Comparison of ENCODE assay signal across 21 cellular contexts in genomic region chr3:22582291-22582690, GRCh38.
"Had no signal": no experiment of that assay in that cellular context is flagged by ENCODE, and none has a peak within 500 bp of the region (broad histone marks: within the 10 kb centered on the region; RNA-seq: fewer than 3 reads in every experiment).

No MANE protein-coding gene starts in this region.

- H3K27ac Mint-ChIP-seq: activated B cell treated with CpG ODN at 0.5 μM for 24 hours; activated CD4-positive, alpha-beta memory T cell treated with anti-CD3 and anti-CD28 coated beads, Interleukin-2, amount 10 ng/mL, durations not matched to agents 7 days and 5 days; activated CD8-positive, alpha-beta memory T cell treated with anti-CD3 and anti-CD28 coated beads, Interleukin-2, amount 10 ng/mL, durations not matched to agents 7 days and 5 days; activated naive CD8-positive, alpha-beta T cell treated with anti-CD3 and anti-CD28 coated beads for 36 hours; activated T-helper 17 cell treated with anti-CD3 and anti-CD28 coated beads, Interleukin-2, amount 50 U/mL, for 72 hours; mesothelial cell of epicardium; stimulated activated naive B cell treated with anti-CD40 and anti-IgM and Interleukin-4, amounts not matched to agents 10 μg/mL and 1 μg/mL and 100 μg/mL, for 72 hours had no signal

- H3K27me3 Mint-ChIP-seq: activated CD4-positive, alpha-beta memory T cell treated with anti-CD3 and anti-CD28 coated beads, Interleukin-2, amount 10 ng/mL, durations not matched to agents 7 days and 5 days; activated CD8-positive, alpha-beta memory T cell treated with anti-CD3 and anti-CD28 coated beads, Interleukin-2, amount 10 ng/mL, durations not matched to agents 7 days and 5 days; activated naive CD8-positive, alpha-beta T cell treated with anti-CD3 and anti-CD28 coated beads for 36 hours; activated T-helper 17 cell treated with anti-CD3 and anti-CD28 coated beads, Interleukin-2, amount 50 U/mL, for 72 hours had no signal

- ATAC-seq: activated CD8-positive, alpha-beta memory T cell treated with anti-CD3 and anti-CD28 coated beads, Interleukin-2, amount 10 ng/mL, durations not matched to agents 7 days and 5 days; activated T-helper 17 cell treated with anti-CD3 and anti-CD28 coated beads, Interleukin-2, amount 50 U/mL, for 72 hours; lower lobe of right lung; stimulated activated naive B cell treated with anti-CD40 and anti-IgM and Interleukin-4, amounts not matched to agents 10 μg/mL and 1 μg/mL and 100 μg/mL, for 72 hours had no signal

- H3K36me3 Mint-ChIP-seq: activated CD8-positive, alpha-beta memory T cell treated with anti-CD3 and anti-CD28 coated beads, Interleukin-2, amount 10 ng/mL, durations not matched to agents 7 days and 5 days; activated naive CD8-positive, alpha-beta T cell treated with anti-CD3 and anti-CD28 coated beads for 36 hours; mesothelial cell of epicardium; stimulated activated naive B cell treated with anti-CD40 and anti-IgM and Interleukin-4, amounts not matched to agents 10 μg/mL and 1 μg/mL and 100 μg/mL, for 72 hours had no signal

- H3K9me3 Mint-ChIP-seq: activated B cell treated with CpG ODN at 0.5 μM for 24 hours; activated naive CD8-positive, alpha-beta T cell treated with anti-CD3 and anti-CD28 coated beads for 36 hours; mesothelial cell of epicardium had no signal

- H3K4me3 Mint-ChIP-seq: activated B cell treated with CpG ODN at 0.5 μM for 24 hours; activated CD4-positive, alpha-beta memory T cell treated with anti-CD3 and anti-CD28 coated beads, Interleukin-2, amount 10 ng/mL, durations not matched to agents 7 days and 5 days; activated CD8-positive, alpha-beta memory T cell treated with anti-CD3 and anti-CD28 coated beads, Interleukin-2, amount 10 ng/mL, durations not matched to agents 7 days and 5 days; activated naive CD8-positive, alpha-beta T cell treated with anti-CD3 and anti-CD28 coated beads for 36 hours; activated T-helper 17 cell treated with anti-CD3 and anti-CD28 coated beads, Interleukin-2, amount 50 U/mL, for 72 hours; mesothelial cell of epicardium; nephron; stimulated activated naive B cell treated with anti-CD40 and anti-IgM and Interleukin-4, amounts not matched to agents 10 μg/mL and 1 μg/mL and 100 μg/mL, for 72 hours had no signal

- H3K4me1 Mint-ChIP-seq: activated B cell treated with CpG ODN at 0.5 μM for 24 hours; activated CD4-positive, alpha-beta memory T cell treated with anti-CD3 and anti-CD28 coated beads, Interleukin-2, amount 10 ng/mL, durations not matched to agents 7 days and 5 days; activated CD8-positive, alpha-beta memory T cell treated with anti-CD3 and anti-CD28 coated beads, Interleukin-2, amount 10 ng/mL, durations not matched to agents 7 days and 5 days; activated naive CD8-positive, alpha-beta T cell treated with anti-CD3 and anti-CD28 coated beads for 36 hours; activated T-helper 17 cell treated with anti-CD3 and anti-CD28 coated beads, Interleukin-2, amount 50 U/mL, for 72 hours; stimulated activated naive B cell treated with anti-CD40 and anti-IgM and Interleukin-4, amounts not matched to agents 10 μg/mL and 1 μg/mL and 100 μg/mL, for 72 hours had no signal

- DNase-seq: activated B cell treated with CpG ODN at 0.5 μM for 24 hours; activated CD4-positive, alpha-beta memory T cell treated with anti-CD3 and anti-CD28 coated beads, Interleukin-2, amount 10 ng/mL, durations not matched to agents 7 days and 5 days; activated CD4-positive, alpha-beta T cell treated with anti-CD3 and anti-CD28 coated beads for 48 hours; activated CD8-positive, alpha-beta memory T cell treated with anti-CD3 and anti-CD28 coated beads, Interleukin-2, amount 10 ng/mL, durations not matched to agents 7 days and 5 days; activated naive CD4-positive, alpha-beta T cell; activated naive CD8-positive, alpha-beta T cell treated with anti-CD3 and anti-CD28 coated beads for 36 hours; amniotic stem cell; dermis blood vessel endothelial cell; effector memory CD4-positive, alpha-beta T cell; esophagus squamous epithelium; lower lobe of right lung; nucleus accumbens; posterior cingulate gyrus; retina; spleen; stimulated activated CD4-positive, alpha-beta T cell treated with anti-CD3 and anti-CD28 coated beads, Interleukin-4, amount 100 ng/mL, for 4 hours; stimulated activated naive B cell treated with anti-CD40 and anti-IgM and Interleukin-4, amounts not matched to agents 10 μg/mL and 1 μg/mL and 100 μg/mL, for 72 hours; thyroid gland had no signal
